ENCODE assay signal across 6 cellular contexts in the genomic region with DNA sequence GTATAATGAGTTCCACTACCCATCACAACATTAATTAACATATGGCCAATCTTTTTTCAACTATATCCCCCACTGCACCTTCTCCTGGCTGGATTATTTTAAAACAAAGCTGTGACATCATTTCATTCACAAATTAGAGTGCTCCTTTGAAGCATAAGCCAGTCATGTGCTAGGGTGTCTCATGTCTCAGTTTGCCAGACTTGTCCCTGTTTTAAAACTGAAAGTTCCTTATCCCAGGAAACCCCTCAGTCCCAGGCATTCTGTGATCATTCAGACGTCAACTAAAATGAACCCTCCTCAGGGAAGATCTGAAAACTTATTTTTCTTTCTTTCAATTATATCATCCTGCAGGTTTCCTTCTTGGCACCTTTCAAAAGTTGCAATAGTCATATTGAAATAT.
"Had no signal": no experiment of that assay in that cellular context is flagged by ENCODE, and none has a peak within 500 bp of the region (broad histone marks: within the 10 kb centered on the region; RNA-seq: fewer than 3 reads in every experiment).

No MANE protein-coding gene starts in this region.

- H3K4me3 Mint-ChIP-seq: GM23338, H9 had no signal

- H3K9ac ChIP-seq: KMS-11 had no signal

- H3K9me3 Mint-ChIP-seq: H9 had no signal

- H3K27ac Mint-ChIP-seq: GM23338, H9 had no signal

- H3K27ac ChIP-seq: KMS-11 had no signal

- DNase-seq: H9, HCEC 1CT, IMR-90 had no signal

- H3K4me3 ChIP-seq: GM23338, K562 had no signal

- H3K4me1 Mint-ChIP-seq: GM23338, H9 had no signal

- H3K4me2 ChIP-seq: GM23338, KMS-11 had no signal

- ATAC-seq: GM23338, K562 had no signal
